Comparison of ENCODE assay signal across 10 cellular contexts in the genomic region with DNA sequence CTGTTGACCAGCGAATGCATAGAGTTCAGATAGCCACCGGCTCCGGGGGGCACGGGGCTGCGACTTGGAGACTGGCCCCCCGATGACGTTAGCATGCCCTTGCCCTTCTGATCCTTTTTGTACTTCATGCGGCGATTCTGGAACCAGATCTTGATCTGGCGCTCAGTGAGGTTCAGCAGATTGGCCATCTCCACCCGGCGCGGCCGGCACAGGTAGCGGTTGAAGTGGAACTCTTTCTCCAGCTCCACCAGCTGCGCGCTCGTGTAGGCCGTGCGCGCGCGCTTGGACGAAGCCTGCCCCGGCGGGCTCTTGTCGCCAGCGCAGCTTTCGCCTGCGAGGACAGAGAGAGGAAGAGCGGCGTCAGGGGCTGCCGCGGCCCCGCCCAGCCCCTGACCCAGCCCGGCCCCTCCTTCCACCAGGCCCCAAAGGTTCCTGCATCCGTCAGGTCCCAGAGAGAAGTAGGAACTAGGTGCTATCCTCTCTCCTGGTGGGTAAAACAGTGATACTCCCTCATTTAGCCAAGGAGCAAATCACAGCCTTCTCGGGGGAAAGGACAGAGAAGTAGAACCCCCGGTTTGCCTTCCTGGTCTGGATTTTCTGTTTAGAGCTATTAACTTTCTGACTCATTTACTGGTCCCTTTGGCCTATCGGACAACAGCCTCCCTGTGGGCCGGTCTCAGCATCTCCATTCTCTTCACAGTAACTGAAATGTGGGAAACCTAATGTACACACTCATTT. TPM values are rescaled to one million over a fixed set of nuclear protein-coding genes. Genes with fewer than 3 reads are reported as not detected.
DNase-seq lines count a peak whose midpoint lies in the region; ATAC-seq and TF ChIP-seq lines count a peak whose summit lies in the region.
"Had no signal": no experiment of that assay in that cellular context is flagged by ENCODE, and none has a peak within 500 bp of the region (broad histone marks: within the 10 kb centered on the region; RNA-seq: fewer than 3 reads in every experiment).

No MANE protein-coding gene starts in this region.

- WGBS in psoas muscle, 3 donors = 69 to 75% (median 69%) methylated on average over 40 to 41 of the region's 41 CpGs

- TF ChIP-seq CTCF in coronary artery (IDR thresholded peaks at IDR 0.05) (no peak), kidney epithelial cell (IDR thresholded peaks at IDR 0.05; ENCODE audit: insufficient read depth, low read length, poor library complexity, severe bottlenecking) (no peak), psoas muscle (IDR thresholded peaks at IDR 0.05) (no peak)

- H3K36me3 ChIP-seq in H7 (replicated peaks; ENCODE audit: control insufficient read depth, insufficient read depth, low read length) (no peaks in the 10 kb centered on the region), kidney epithelial cell (ENCODE audit: control insufficient read depth, insufficient read depth, low read length) (no peaks in the 10 kb centered on the region), psoas muscle (ENCODE audit: insufficient read depth in 1 of 2, low read depth in 1 of 2) (no peaks in the 10 kb centered on the region)

- no peaks in the 10 kb centered on the region for H3K9me3 ChIP-seq in psoas muscle

- ATAC-seq in psoas muscle (peak in 1 of 4 donors; percentile 69), GM21825 (IDR thresholded peaks at IDR 0.05; ENCODE audit: unreplicated experiment) (no peak)

- H3K4me1 ChIP-seq in psoas muscle = peaks cover 48% of the 10 kb centered on the region

- intact Hi-C loops in psoas muscle (cut with DNase I) = no loop called here

- H3K27ac ChIP-seq in coronary artery (peak overlapping the region in 1 of 2 donors; percentile 77), psoas muscle (peak overlapping the region; percentile 70)

- H3K27me3 ChIP-seq in H7 (ENCODE audit: control insufficient read depth, insufficient read depth, low read length) (peaks cover 100% of the 10 kb centered on the region), kidney epithelial cell (ENCODE audit: control insufficient read depth, insufficient read depth, low read length) (no peaks in the 10 kb centered on the region), psoas muscle (ENCODE audit: insufficient read depth in 3 of 3, low read length in 2 of 3) (no peaks in the 10 kb centered on the region)

- peak; percentile 92 for DNase-seq in H7
- DNase-seq in coronary artery (ENCODE audit: low spot score) = no peak
- no peak for DNase-seq in kidney epithelial cell (ENCODE audit: low read depth)
- peak; percentile 74 to 80 for DNase-seq in psoas muscle
- no peak for DNase-seq in SIG-M5 treated with dmso at 0.1 percent for 504 hours (lab: John Stamatoyannopoulos, UW; ENCODE audit: unreplicated experiment)
- no peak for DNase-seq in cerebellar cortex (ENCODE audit: low spot score)
- DNase-seq in NCI-H1092 (lab: John Stamatoyannopoulos, UW) = no peak
- DNase-seq: activated naive CD4-positive, alpha-beta T cell treated with anti-CD3 and anti-CD28 coated beads for 36 hours; AML-193 had no signal

- H3K4me3 ChIP-seq in H7 (ENCODE audit: insufficient read depth, low read depth, low read length) (peak overlapping the region; percentile 9; the same call in 1 of the 2 replicates), coronary artery (peak overlapping the region; percentile 49), kidney epithelial cell (ENCODE audit: low read depth, low read length) (peak overlapping the region; percentile 24), psoas muscle (peak overlapping the region; percentile 70)

RNA-seq across cellular contexts. Expression of gene HOXA2, which starts 6.1 kb away (rescaled TPM):
- total RNA-seq in H7 (2014; rRNA removed; shearing (Covaris generic)) = not detected in 2 replicates
- total RNA-seq in kidney epithelial cell = 0.34 and 1.1 TPM in 2 replicates
- total RNA-seq in psoas muscle = 1 to 10 TPM in 1 of 4 donors, under 1 TPM in 3; 0.17 to 1.1 (median 0.53) TPM
- polyA plus RNA-seq in psoas muscle = under 1 TPM; 0.23 to 0.42 (median 0.29) TPM
- total RNA-seq: activated naive CD4-positive, alpha-beta T cell treated with anti-CD3 and anti-CD28 coated beads for 36 hours had no signal

RNA-seq across cellular contexts. Expression of gene HOXA1, which starts 12.8 kb away (rescaled TPM):
- total RNA-seq in H7 (2014; rRNA removed; shearing (Covaris generic)) = 0.10 TPM in 1 of 2 replicates, not detected in the other
- total RNA-seq in kidney epithelial cell (2.8 and 4.3 TPM in 2 replicates), psoas muscle (under 1 TPM in 2 of 4 donors, not detected in 2; 0.17 to 0.21 TPM)
- polyA plus RNA-seq in psoas muscle = under 1 TPM; 0.03 to 0.22 (median 0.22) TPM

RNA-seq across cellular contexts. Expression of gene HOXA4, which starts 22.0 kb away (rescaled TPM):
- total RNA-seq in H7 (2014; rRNA removed; shearing (Covaris generic)) = not detected in 2 replicates
- total RNA-seq in kidney epithelial cell (4.5 and 7.4 TPM in 2 replicates), psoas muscle (10 to 100 TPM in 2 of 4 donors, 1 to 10 TPM in 2; 7.2 to 11.5 (median 9.1) TPM)
- polyA plus RNA-seq in psoas muscle = 10 to 100 TPM in 2 of 3 donors, 1 to 10 TPM in 1; 6.8 to 20.8 (median 12.5) TPM

RNA-seq across cellular contexts. Expression of gene HOXA5, which starts 34.9 kb away (rescaled TPM):
- total RNA-seq in H7 (2014; rRNA removed; shearing (Covaris generic)) = not detected in 2 replicates
- total RNA-seq in kidney epithelial cell (18.8 and 19.1 TPM in 2 replicates), psoas muscle (10 to 100 TPM in 1 of 4 donors, 1 to 10 TPM in 3; 4.7 to 18.8 (median 8.1) TPM)
- polyA plus RNA-seq in psoas muscle = 1 to 10 TPM; 2.6 to 7.6 (median 4.6) TPM
- total RNA-seq: activated naive CD4-positive, alpha-beta T cell treated with anti-CD3 and anti-CD28 coated beads for 36 hours had no signal

RNA-seq across cellular contexts. Expression of gene HOXA6, which starts 39.0 kb away (rescaled TPM):
- total RNA-seq in H7 (2014; rRNA removed; shearing (Covaris generic)) = not detected in 2 replicates
- total RNA-seq in kidney epithelial cell (4.8 and 10.5 TPM in 2 replicates), psoas muscle (1 to 10 TPM; 2.5 to 3.7 (median 3.1) TPM)
- 1 to 10 TPM in 2 of 3 donors, under 1 TPM in 1; 0.64 to 3.2 (median 1.5) TPM for polyA plus RNA-seq in psoas muscle
- total RNA-seq: activated naive CD4-positive, alpha-beta T cell treated with anti-CD3 and anti-CD28 coated beads for 36 hours had no signal

Comparison
In these comparisons a context has a peak if more than half of its experiments do, and no peak if none do; other contexts are left out.
1. DNase-seq: peak in H7 (single experiment) and psoas muscle (2 of 2); none in coronary artery (single experiment), kidney epithelial cell (single experiment), SIG-M5 treated with dmso at 0.1 percent for 504 hours (single experiment), cerebellar cortex (single experiment) and NCI-H1092 (single experiment).
2. H3K4me3 ChIP-seq: peak in every context shown above with its lines; median percentile 70 in psoas muscle; 49 in coronary artery; 24 in kidney epithelial cell; 9 in H7.